Comparison of ENCODE assay signal across 20 cellular contexts in genomic region chr5:163948086-163948666, GRCh38.
DNase-seq lines count a peak whose midpoint lies in the region; ATAC-seq, FAIRE-seq and TF ChIP-seq lines count a peak whose summit lies in the region.
"Had no signal": no experiment of that assay in that cellular context is flagged by ENCODE, and none has a peak within 500 bp of the region (broad histone marks: within the 10 kb centered on the region; RNA-seq: fewer than 3 reads in every experiment).

No MANE protein-coding gene starts in this region.

- peaks cover 0 to 2% (median 0%) of the 10 kb centered on the region in 3 donors for H3K27me3 Mint-ChIP-seq in CD14-positive monocyte (ENCODE audit: low read depth in 3 of 3)

- no peak overlapping the region for H3K4ac ChIP-seq in neuronal stem cell (ENCODE audit: low read length)

- H2AK5ac ChIP-seq in neuronal stem cell (ENCODE audit: low read depth, low read length), result no peak overlapping the region

- intact Hi-C loops in CD14-positive monocyte (cut with micrococcal nuclease), result loop anchor here (5.0 to 10.0 kb wide), 2 partner anchors 36 to 53 kb away; no protein-coding TSS in a partner anchor
- intact Hi-C loops in K562 (cut with micrococcal nuclease), result no loop called here

- POLR2A ChIA-PET in K562 (lab: Yijun Ruan, JAX), result no interaction called here

- H3K9me3 ChIP-seq in K562 (replicated peaks; ENCODE audit: control insufficient read depth, insufficient read depth, low read depth, low read length) (0 out of 2 replicates have a peak, but pooled peaks cover 2% of the 10 kb centered on the region), neuronal stem cell (replicated peaks in 1 of 2; ENCODE audit: control insufficient read depth in 2 of 2, insufficient read depth in 1 of 2, low read depth in 1 of 2, low read length in 2 of 2) (peaks cover 0 to 3% of the 10 kb centered on the region in 2 donors)
- H3K9me3 ChIP-seq: BE2C, HAP-1 had no signal

- no peaks in the 10 kb centered on the region for H3K9me1 ChIP-seq in K562 (ENCODE audit: control insufficient read depth, insufficient read depth, low read length)

- no peak overlapping the region for H2BK15ac ChIP-seq in neuronal stem cell (ENCODE audit: low read length)

- no peaks in the 10 kb centered on the region for H3K36me3 ChIP-seq in K562 (ENCODE audit: control insufficient read depth, insufficient read depth, low read length)
- no peaks in the 10 kb centered on the region for H3K36me3 ChIP-seq in neuronal stem cell (replicated peaks in 1 of 2; ENCODE audit: control insufficient read depth in 2 of 2, insufficient read depth in 2 of 2, low read length in 2 of 2)
- H3K36me3 ChIP-seq: BE2C, HAP-1 had no signal

- H2AFZ ChIP-seq in K562 (ENCODE audit: low read depth, low read length) (no peak overlapping the region), neuronal stem cell (ENCODE audit: low read length) (no peak overlapping the region)

- H3K27ac ChIP-seq in K562 (ENCODE audit: extremely low read depth, low read depth, low read length), result no peak overlapping the region
- H3K27ac ChIP-seq in neuronal stem cell (replicated peaks; ENCODE audit: low read length), result no peak overlapping the region
- H3K27ac ChIP-seq: C4-2B had no signal

- peak overlapping the region in 1 of 7 donors; percentile 64 for H3K27ac Mint-ChIP-seq in CD14-positive monocyte
- H3K27ac Mint-ChIP-seq in stimulated activated effector memory CD8-positive, alpha-beta T cell treated with anti-CD3 and anti-CD28 coated beads, Interleukin-12 subunit alpha, Interleukin-12 subunit beta, amount 100 ng/mL, for 72 hours, result no peak overlapping the region
- H3K27ac Mint-ChIP-seq: CD8-positive, alpha-beta T cell had no signal

- FAIRE-seq in HTR-8/SVneo (lab: Jason Lieb, UNC) (peak; percentile 62), K562 (lab: Jason Lieb, UNC) (no peak)
- FAIRE-seq: A204.1, D721Med, G401.6, GM19239, H1 had no signal

- TF ChIP-seq RAD21 in K562 (CRISPR knock-in tag; conservative IDR thresholded peaks at IDR 0.05 in 1 of 2, IDR thresholded peaks at IDR 0.05 in 1 of 2), result no peak

- TF ChIP-seq CTCF in CD14-positive monocyte (IDR thresholded peaks at IDR 0.05) (no peak), K562 (IDR thresholded peaks at IDR 0.05 in 2 of 3, conservative IDR thresholded peaks at IDR 0.05 in 1 of 3; ENCODE audit: insufficient read depth in 2 of 3, low read depth in 1 of 3, low read length in 3 of 3) (no peak)

- BruUV-seq in K562 (replicated peaks; lab: Mats Ljungman, UMichigan), result no TSS peak

- no peak overlapping the region for H3K4me2 ChIP-seq in K562 (ENCODE audit: insufficient read depth, low read length)
- no peak overlapping the region for H3K4me2 ChIP-seq in neuronal stem cell (ENCODE audit: insufficient read depth, low read length, poor library complexity, severe bottlenecking)

- peaks cover 0 to 3% (median 0%) of the 10 kb centered on the region in 7 donors for H3K9me3 Mint-ChIP-seq in CD14-positive monocyte
- H3K9me3 Mint-ChIP-seq in stimulated activated effector memory CD8-positive, alpha-beta T cell treated with anti-CD3 and anti-CD28 coated beads, Interleukin-12 subunit alpha, Interleukin-12 subunit beta, amount 100 ng/mL, for 72 hours, result peaks cover 5% of the 10 kb centered on the region

- no peak overlapping the region for H4K8ac ChIP-seq in neuronal stem cell (ENCODE audit: low read depth, low read length)

- TF ChIP-seq POLR2A in K562 (conservative IDR thresholded peaks at IDR 0.05), result no peak

- in situ Hi-C loops in K562 (cut with MboI), result no loop called here

- no peak overlapping the region for H3K14ac ChIP-seq in neuronal stem cell (ENCODE audit: low read length)

- peaks cover 45% of the 10 kb centered on the region for H3K4me1 Mint-ChIP-seq in CD14-positive monocyte
- no peaks in the 10 kb centered on the region for H3K4me1 Mint-ChIP-seq in stimulated activated effector memory CD8-positive, alpha-beta T cell treated with anti-CD3 and anti-CD28 coated beads, Interleukin-12 subunit alpha, Interleukin-12 subunit beta, amount 100 ng/mL, for 72 hours

- ATAC-seq in K562, result peak; percentile 55
- peak; percentile 36 for ATAC-seq in stimulated activated effector memory CD8-positive, alpha-beta T cell treated with anti-CD3 and anti-CD28 coated beads, Interleukin-12 subunit alpha, Interleukin-12 subunit beta, amount 100 ng/mL, for 72 hours
- ATAC-seq: CD8-positive, alpha-beta T cell had no signal

- no peaks in the 10 kb centered on the region for H3K27me3 ChIP-seq in K562 (ENCODE audit: control insufficient read depth in 2 of 2, insufficient read depth in 2 of 2, low read length in 2 of 2)
- H3K27me3 ChIP-seq in neuronal stem cell (ENCODE audit: control insufficient read depth in 3 of 3, insufficient read depth in 3 of 3, low read depth in 1 of 3, low read length in 3 of 3), result peaks cover 0 to 3% (median 0%) of the 10 kb centered on the region in 3 experiments
- H3K27me3 ChIP-seq: BE2C had no signal

- H3K9ac ChIP-seq in K562 (ENCODE audit: insufficient read depth in 1 of 2, low read depth in 2 of 2, low read length in 2 of 2), result no peak overlapping the region
- no peak overlapping the region for H3K9ac ChIP-seq in neuronal stem cell (ENCODE audit: low read depth, low read length, poor library complexity)

- no peaks in the 10 kb centered on the region for H4K20me1 ChIP-seq in K562 (replicated peaks; ENCODE audit: control insufficient read depth, insufficient read depth, low read length)

- no peak for TF ChIP-seq EP300 in K562 (IDR thresholded peaks at IDR 0.05; ENCODE audit: low read length)

- no peak overlapping the region for H3K23ac ChIP-seq in neuronal stem cell (ENCODE audit: low read depth, low read length, poor library complexity)

- no peak overlapping the region for H2BK5ac ChIP-seq in neuronal stem cell (ENCODE audit: low read length)

- H3K4me1 ChIP-seq in K562 (replicated peaks in 1 of 2; ENCODE audit: control insufficient read depth in 2 of 2, insufficient read depth in 2 of 2, low read length in 2 of 2) (no peaks in the 10 kb centered on the region), neuronal stem cell (ENCODE audit: control insufficient read depth in 2 of 2, insufficient read depth in 1 of 2, low read depth in 1 of 2, low read length in 2 of 2) (no peaks in the 10 kb centered on the region)
- H3K4me1 ChIP-seq: BE2C, HAP-1 had no signal

- DNase-seq in CD14-positive monocyte (ENCODE audit: low spot score) (no peak), HTR-8/SVneo (ENCODE audit: insufficient read length, low spot score) (no peak), K562 (ENCODE audit: extremely low read depth in 1 of 4, low spot score in 3 of 4) (peak in 1 of 4 experiments; percentile 36), cerebellar nuclear complex (lab: John Stamatoyannopoulos, UW) (no peak), NCI-H2029 treated with DMSO at 0.1 percent for 48 hours (lab: John Stamatoyannopoulos, UW) (no peak), neuronal stem cell (ENCODE audit: low spot score) (no peak)
- no peak for DNase-seq in stimulated activated effector memory CD8-positive, alpha-beta T cell treated with anti-CD3 and anti-CD28 coated beads, Interleukin-12 subunit alpha, Interleukin-12 subunit beta, amount 100 ng/mL, for 72 hours (ENCODE audit: low spot score in 2 of 2)
- DNase-seq: BE2C; CD8-positive, alpha-beta T cell; COR-L47; DMS153; DMS79 treated with DMSO at 0.1 percent for 48 hours; EL had no signal

- H3K18ac ChIP-seq in neuronal stem cell (ENCODE audit: low read length), result no peak overlapping the region

- no peaks in the 10 kb centered on the region for H3K79me2 ChIP-seq in K562 (ENCODE audit: control insufficient read depth, insufficient read depth, low read length)

- 1% methylated on average over 9 of the region's 10 CpGs for WGBS in K562 (ENCODE audit: insufficient coverage, low coverage, missing lambda C conversion rate)
- WGBS in neuronal stem cell (ENCODE audit: extremely low coverage in 2 of 2, insufficient read length in 2 of 2, insufficient replicate concordance in 1 of 2), 2 donors, result no CpG with 5 or more reads among the region's 10 CpGs

- no peak overlapping the region for H2BK120ac ChIP-seq in neuronal stem cell (ENCODE audit: low read depth, low read length)

- no peaks in the 10 kb centered on the region for H3K79me1 ChIP-seq in neuronal stem cell (ENCODE audit: low read depth, low read length)

- no peaks in the 10 kb centered on the region for H3K36me3 Mint-ChIP-seq in CD14-positive monocyte
- H3K36me3 Mint-ChIP-seq in stimulated activated effector memory CD8-positive, alpha-beta T cell treated with anti-CD3 and anti-CD28 coated beads, Interleukin-12 subunit alpha, Interleukin-12 subunit beta, amount 100 ng/mL, for 72 hours, result no peaks in the 10 kb centered on the region
- H3K36me3 Mint-ChIP-seq: CD8-positive, alpha-beta T cell had no signal

- H3K4me3 ChIP-seq in K562 (no peak overlapping the region), neuronal stem cell (ENCODE audit: low read length in 2 of 2) (no peak overlapping the region)
- H3K4me3 ChIP-seq: HAP-1 had no signal

- H2BK12ac ChIP-seq in neuronal stem cell (ENCODE audit: low read length), result no peak overlapping the region

- H4K91ac ChIP-seq in neuronal stem cell (ENCODE audit: low read depth, low read length, poor library complexity), result no peak overlapping the region

- CTCF ChIA-PET in K562 (lab: Yijun Ruan, JAX; ENCODE audit: low intra/inter-chr PET ratio), result interaction anchor here (0.5 kb wide), 1 partner anchor 160 kb away, joined by 4 read pairs; no protein-coding TSS in a partner anchor

- peak overlapping the region; percentile 42 to 71 for H3K4me3 Mint-ChIP-seq in CD14-positive monocyte
- H3K4me3 Mint-ChIP-seq in stimulated activated effector memory CD8-positive, alpha-beta T cell treated with anti-CD3 and anti-CD28 coated beads, Interleukin-12 subunit alpha, Interleukin-12 subunit beta, amount 100 ng/mL, for 72 hours, result no peak overlapping the region
- H3K4me3 Mint-ChIP-seq: CD8-positive, alpha-beta T cell had no signal

TF ChIP-seq in K562, 482 proteins besides CTCF, POLR2A, EP300 and RAD21:
- peak; percentile 74; the same call in 1 of the 2 replicates for TF ChIP-seq CBFA2T3 (IDR thresholded peaks at IDR 0.05)
- peak; percentile 54 for TF ChIP-seq TAL1 (IDR thresholded peaks at IDR 0.05)
- no peak for TF ChIP-seq ZBTB34 (CRISPR knock-in tag; IDR thresholded peaks at IDR 0.05)
- TF ChIP-seq ARID1B (IDR thresholded peaks at IDR 0.05), result peak; percentile 43; the same call in 1 of the 2 replicates
- peak; percentile 61 for TF ChIP-seq CBFA2T2 (conservative IDR thresholded peaks at IDR 0.05)
